Comparison of ENCODE assay signal across 1 cellular context in genomic region chr5:58759745-58760144, GRCh38.
TF ChIP-seq lines count a peak whose summit lies in the region.

No MANE protein-coding gene starts in this region.

TF ChIP-seq in GM23338, 12 proteins besides CTCF, POLR2A, EP300 and RAD21 (continued from another document):
- TF ChIP-seq, protein P1, sequence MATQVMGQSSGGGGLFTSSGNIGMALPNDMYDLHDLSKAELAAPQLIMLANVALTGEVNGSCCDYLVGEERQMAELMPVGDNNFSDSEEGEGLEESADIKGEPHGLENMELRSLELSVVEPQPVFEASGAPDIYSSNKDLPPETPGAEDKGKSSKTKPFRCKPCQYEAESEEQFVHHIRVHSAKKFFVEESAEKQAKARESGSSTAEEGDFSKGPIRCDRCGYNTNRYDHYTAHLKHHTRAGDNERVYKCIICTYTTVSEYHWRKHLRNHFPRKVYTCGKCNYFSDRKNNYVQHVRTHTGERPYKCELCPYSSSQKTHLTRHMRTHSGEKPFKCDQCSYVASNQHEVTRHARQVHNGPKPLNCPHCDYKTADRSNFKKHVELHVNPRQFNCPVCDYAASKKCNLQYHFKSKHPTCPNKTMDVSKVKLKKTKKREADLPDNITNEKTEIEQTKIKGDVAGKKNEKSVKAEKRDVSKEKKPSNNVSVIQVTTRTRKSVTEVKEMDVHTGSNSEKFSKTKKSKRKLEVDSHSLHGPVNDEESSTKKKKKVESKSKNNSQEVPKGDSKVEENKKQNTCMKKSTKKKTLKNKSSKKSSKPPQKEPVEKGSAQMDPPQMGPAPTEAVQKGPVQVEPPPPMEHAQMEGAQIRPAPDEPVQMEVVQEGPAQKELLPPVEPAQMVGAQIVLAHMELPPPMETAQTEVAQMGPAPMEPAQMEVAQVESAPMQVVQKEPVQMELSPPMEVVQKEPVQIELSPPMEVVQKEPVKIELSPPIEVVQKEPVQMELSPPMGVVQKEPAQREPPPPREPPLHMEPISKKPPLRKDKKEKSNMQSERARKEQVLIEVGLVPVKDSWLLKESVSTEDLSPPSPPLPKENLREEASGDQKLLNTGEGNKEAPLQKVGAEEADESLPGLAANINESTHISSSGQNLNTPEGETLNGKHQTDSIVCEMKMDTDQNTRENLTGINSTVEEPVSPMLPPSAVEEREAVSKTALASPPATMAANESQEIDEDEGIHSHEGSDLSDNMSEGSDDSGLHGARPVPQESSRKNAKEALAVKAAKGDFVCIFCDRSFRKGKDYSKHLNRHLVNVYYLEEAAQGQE (IDR thresholded peaks at IDR 0.05; ENCODE audit: unreplicated experiment): no peak
- no peak for TF ChIP-seq EZH2phosphoT487 (IDR thresholded peaks at IDR 0.05; ENCODE audit: unreplicated experiment)
- TF ChIP-seq CREB1 (CRISPR knock-in tag; IDR thresholded peaks at IDR 0.05; ENCODE audit: low read depth): no peak
- TF ChIP-seq JUNB (IDR thresholded peaks at IDR 0.05; ENCODE audit: unreplicated experiment): no peak
